Comparison of ENCODE assay signal across 15 cellular contexts in the genomic region with DNA sequence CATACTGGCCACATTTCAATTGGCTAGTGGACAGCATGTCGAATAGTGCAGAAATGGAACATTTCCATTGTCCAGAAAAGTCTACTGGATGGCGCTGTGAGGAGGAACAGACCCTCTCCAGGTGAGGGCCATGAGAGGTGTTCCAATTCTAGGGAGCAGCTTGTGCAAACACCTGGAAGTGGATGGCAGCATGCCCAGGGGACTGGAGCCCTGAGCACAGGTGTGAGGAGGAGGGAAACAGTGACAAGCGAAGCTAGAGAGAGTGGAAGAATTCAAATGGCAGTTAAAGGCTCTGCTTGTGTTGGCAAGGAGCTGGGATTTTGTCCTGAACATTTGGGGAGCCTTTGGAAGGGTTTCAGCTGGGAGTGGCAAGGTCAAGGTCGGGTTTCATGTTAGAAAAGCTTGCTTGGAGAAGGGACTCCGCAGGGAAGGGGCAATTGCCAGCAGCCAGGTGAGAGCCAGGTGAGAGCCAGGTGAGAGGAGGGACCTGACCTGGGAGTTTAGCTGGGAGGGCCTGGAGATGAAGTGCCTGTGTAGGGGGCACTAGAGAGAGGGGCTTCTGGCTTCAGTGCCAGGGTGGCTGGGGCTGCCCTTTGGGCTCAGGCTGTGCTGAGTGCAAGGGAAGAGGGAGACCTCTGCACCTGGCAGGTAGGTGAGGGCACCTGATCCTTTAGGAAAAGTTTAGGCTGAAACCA.
DNase-seq lines count a peak whose midpoint lies in the region; ATAC-seq, FAIRE-seq and TF ChIP-seq lines count a peak whose summit lies in the region.
"Had no signal": no experiment of that assay in that cellular context is flagged by ENCODE, and none has a peak within 500 bp of the region (broad histone marks: within the 10 kb centered on the region; RNA-seq: fewer than 3 reads in every experiment).

No MANE protein-coding gene starts in this region.

- no peak for TF ChIP-seq EP300 in H1 (IDR thresholded peaks at IDR 0.05; ENCODE audit: borderline replicate concordance in 1 of 2, low read depth in 2 of 2, low read length in 2 of 2)

- H2BK12ac ChIP-seq in H1 (ENCODE audit: low read depth, low read length), result peak overlapping the region; percentile 86; the same call in 1 of the 2 replicates

- H2BK20ac ChIP-seq in H1 (ENCODE audit: low read length), result peak overlapping the region; percentile 51; the same call in 1 of the 2 replicates

- H4K20me1 ChIP-seq in H1 (replicated peaks in 1 of 2; ENCODE audit: control insufficient read depth in 1 of 2, insufficient read depth in 2 of 2, low read length in 2 of 2), result no peaks in the 10 kb centered on the region

- H3K4me2 ChIP-seq in H1 (ENCODE audit: insufficient read depth in 1 of 2, low read depth in 2 of 2, low read length in 2 of 2), result no peak overlapping the region

- H3K27me3 Mint-ChIP-seq in activated CD8-positive, alpha-beta T cell treated with anti-CD3 and anti-CD28 coated beads, Interleukin-2, amount 10 ng/mL, durations not matched to agents 7 days and 5 days (ENCODE audit: low read depth), result peaks cover 6% of the 10 kb centered on the region

- no peak overlapping the region for H3K14ac ChIP-seq in H1 (ENCODE audit: insufficient read length)

- H2AK5ac ChIP-seq in H1 (ENCODE audit: low read depth, low read length), result 0 out of 2 replicates have a peak overlapping the region, but pooled peaks have one; percentile 26

- DNase-seq in NCI-H1092 treated with DMSO at 0.1 percent for 48 hours (lab: John Stamatoyannopoulos, UW) (peak; percentile 4), NCI-H1092 (lab: John Stamatoyannopoulos, UW) (no peak), NCI-H510A (lab: John Stamatoyannopoulos, UW) (peak; percentile 48), H1 (ENCODE audit: low read depth in 1 of 2, low spot score in 2 of 2) (no peak), superior temporal gyrus (ENCODE audit: extremely low spot score) (peak; percentile 18)
- no peak for DNase-seq in activated CD8-positive, alpha-beta T cell treated with anti-CD3 and anti-CD28 coated beads, Interleukin-2, amount 10 ng/mL, durations not matched to agents 7 days and 5 days
- DNase-seq: CD4-positive, alpha-beta memory T cell; naive thymus-derived CD8-positive, alpha-beta T cell; trophoblast cell had no signal

- no peak for TF ChIP-seq CTCF in H1 (IDR thresholded peaks at IDR 0.05; ENCODE audit: control extremely low read depth in 1 of 3, insufficient read depth in 1 of 3, low read depth in 1 of 3, low read length in 3 of 3)

- no peaks in the 10 kb centered on the region for H3K36me3 ChIP-seq in H1 (ENCODE audit: control insufficient read depth in 2 of 4, insufficient read depth in 4 of 4, low read length in 3 of 4)
- H3K36me3 ChIP-seq: ascending aorta had no signal

- H3K4me3 Mint-ChIP-seq in activated CD8-positive, alpha-beta T cell treated with anti-CD3 and anti-CD28 coated beads, Interleukin-2, amount 10 ng/mL, durations not matched to agents 7 days and 5 days, result no peak overlapping the region
- H3K4me3 Mint-ChIP-seq: CD4-positive, alpha-beta memory T cell had no signal

- H3K4me3 ChIP-seq in H1 (ENCODE audit: extremely low read depth in 1 of 4, insufficient read depth in 2 of 4, low read depth in 3 of 4, low read length in 4 of 4), result no peak overlapping the region
- H3K4me3 ChIP-seq: ascending aorta had no signal

- H3K18ac ChIP-seq in H1 (ENCODE audit: extremely low read depth, low read length), result no peak overlapping the region

- H4K91ac ChIP-seq in H1 (replicated peaks; ENCODE audit: insufficient read length, low read length), result peak overlapping the region; percentile 54

- no peak for TF ChIP-seq POLR2A in H1 (IDR thresholded peaks at IDR 0.05; ENCODE audit: control extremely low read depth in 1 of 2, low read depth in 2 of 2, low read length in 2 of 2)

- H3K4me1 Mint-ChIP-seq in activated CD8-positive, alpha-beta T cell treated with anti-CD3 and anti-CD28 coated beads, Interleukin-2, amount 10 ng/mL, durations not matched to agents 7 days and 5 days (ENCODE audit: low read depth), result peaks cover 11% of the 10 kb centered on the region

- H3K27ac ChIP-seq in H1 (ENCODE audit: low read depth, low read length), result no peak overlapping the region
- H3K27ac ChIP-seq: 22Rv1, ascending aorta, HL-60 had no signal

- H3K9me3 Mint-ChIP-seq in activated CD8-positive, alpha-beta T cell treated with anti-CD3 and anti-CD28 coated beads, Interleukin-2, amount 10 ng/mL, durations not matched to agents 7 days and 5 days (ENCODE audit: insufficient read depth), result no peaks in the 10 kb centered on the region
- H3K9me3 Mint-ChIP-seq: CD4-positive, alpha-beta memory T cell; naive thymus-derived CD8-positive, alpha-beta T cell had no signal

- H3K79me2 ChIP-seq in H1 (ENCODE audit: control insufficient read depth in 1 of 2, insufficient read depth in 2 of 2, low read length in 2 of 2), result no peaks in the 10 kb centered on the region

- H3K27me3 ChIP-seq in H1 (replicated peaks in 1 of 4; ENCODE audit: control insufficient read depth in 3 of 4, extremely low read depth in 1 of 4, insufficient read depth in 3 of 4, low read length in 3 of 4), result no peaks in the 10 kb centered on the region
- H3K27me3 ChIP-seq: ascending aorta had no signal

- no peak overlapping the region for H3K4ac ChIP-seq in H1 (replicated peaks; ENCODE audit: insufficient read length, low read depth, low read length)

- no peak overlapping the region for H3K27ac Mint-ChIP-seq in activated CD8-positive, alpha-beta T cell treated with anti-CD3 and anti-CD28 coated beads, Interleukin-2, amount 10 ng/mL, durations not matched to agents 7 days and 5 days

- H3K36me3 Mint-ChIP-seq in activated CD8-positive, alpha-beta T cell treated with anti-CD3 and anti-CD28 coated beads, Interleukin-2, amount 10 ng/mL, durations not matched to agents 7 days and 5 days (ENCODE audit: low read depth), result no peaks in the 10 kb centered on the region
- H3K36me3 Mint-ChIP-seq: CD4-positive, alpha-beta memory T cell; naive thymus-derived CD8-positive, alpha-beta T cell had no signal

- no peak for TF ChIP-seq RAD21 in H1 (IDR thresholded peaks at IDR 0.05 in 1 of 2, conservative IDR thresholded peaks at IDR 0.05 in 1 of 2; ENCODE audit: low read depth in 2 of 2, low read length in 2 of 2)

- no peak overlapping the region for H2AFZ ChIP-seq in H1 (ENCODE audit: low read length)

- H3K23me2 ChIP-seq in H1 (ENCODE audit: low read depth, low read length), result no peaks in the 10 kb centered on the region

- peak overlapping the region; percentile 83; the same call in 1 of the 2 replicates for H2BK15ac ChIP-seq in H1 (ENCODE audit: low read length)

- no peak overlapping the region; the same call in 1 of the 2 replicates for H4K8ac ChIP-seq in H1 (ENCODE audit: extremely low read depth, insufficient read depth, low read length)

- no peak overlapping the region for H3K23ac ChIP-seq in H1 (ENCODE audit: insufficient read length)

- H3K9ac ChIP-seq in H1 (replicated peaks in 1 of 4; ENCODE audit: extremely low read depth in 1 of 4, low read depth in 3 of 4, low read length in 3 of 4), result no peak overlapping the region

- CTCF ChIA-PET in H1 (lab: Charles Lee; ENCODE audit: partially characterized antibody), result interaction anchor here (0.7 to 11.4 kb wide), 33 partner anchors 10 to 437 kb away, joined by 3 to 156 read pairs (median 4); no protein-coding TSS in a partner anchor
- CTCF ChIA-PET in activated CD8-positive, alpha-beta T cell treated with anti-CD3 and anti-CD28 coated beads, Interleukin-2, amount 10 ng/mL, durations not matched to agents 7 days and 5 days (lab: Charles Lee), result interaction anchor here (1.4 to 8.1 kb wide), 2 partner anchors 352 to 354 kb away, joined by 4 to 216 read pairs; no protein-coding TSS in a partner anchor

- no peaks in the 10 kb centered on the region for H3K9me3 ChIP-seq in H1 (ENCODE audit: insufficient read depth in 2 of 2, low read depth in 1 of 2, low read length in 1 of 2)
- H3K9me3 ChIP-seq: ascending aorta had no signal

- H2BK5ac ChIP-seq in H1 (ENCODE audit: low read depth, low read length), result peak overlapping the region; percentile 40; the same call in 1 of the 2 replicates

- peak overlapping the region; percentile 36 for H2BK120ac ChIP-seq in H1 (replicated peaks; ENCODE audit: low read depth, low read length)

- H3K56ac ChIP-seq in H1 (replicated peaks; ENCODE audit: insufficient read length, low read depth, low read length), result no peak overlapping the region

- H3K4me1 ChIP-seq in H1 (replicated peaks in 1 of 4; ENCODE audit: control insufficient read depth in 3 of 4, insufficient read depth in 4 of 4, low read length in 3 of 4), result peaks cover 12 to 31% (median 15%) of the 10 kb centered on the region in 4 experiments

- FAIRE-seq in H1 (lab: Jason Lieb, UNC), result no peak
- FAIRE-seq: frontal cortex had no signal

- H4K5ac ChIP-seq in H1 (ENCODE audit: insufficient read length, low read depth, low read length), result no peak overlapping the region

- H3K79me1 ChIP-seq in H1 (ENCODE audit: low read depth, low read length), result no peaks in the 10 kb centered on the region

- ATAC-seq in activated CD8-positive, alpha-beta T cell treated with anti-CD3 and anti-CD28 coated beads, Interleukin-2, amount 10 ng/mL, durations not matched to agents 7 days and 5 days, result no peak
- ATAC-seq in HG03039 (IDR thresholded peaks at IDR 0.05; ENCODE audit: unreplicated experiment) (no peak), GM18868 (IDR thresholded peaks at IDR 0.05; ENCODE audit: unreplicated experiment) (no peak)
- ATAC-seq: naive thymus-derived CD8-positive, alpha-beta T cell had no signal

- POLR2A ChIA-PET in H1 (lab: Charles Lee; ENCODE audit: partially characterized antibody), result interaction anchor here (0.5 to 2.4 kb wide), 5 partner anchors 10 to 468 kb away, joined by 3 to 9 read pairs (median 4); a partner anchor contains a TSS
- POLR2A ChIA-PET in activated CD8-positive, alpha-beta T cell treated with anti-CD3 and anti-CD28 coated beads, Interleukin-2, amount 10 ng/mL, durations not matched to agents 7 days and 5 days (lab: Charles Lee), result no interaction called here

- 69% methylated on average over 5 of the region's 5 CpGs; no CpG with 5 or more reads in 1 of the 2 experiments for WGBS in H1 (ENCODE audit: extremely low coverage in 1 of 2, insufficient coverage in 1 of 2, insufficient read length in 1 of 2, insufficient replicate concordance in 2 of 2, low coverage in 1 of 2, low lambda C conversion rate in 2 of 2, missing lambda C conversion rate in 1 of 2), 2 experiments

TF ChIP-seq in H1, 55 proteins besides CTCF, POLR2A, EP300 and RAD21:
- TF ChIP-seq, protein P1, sequence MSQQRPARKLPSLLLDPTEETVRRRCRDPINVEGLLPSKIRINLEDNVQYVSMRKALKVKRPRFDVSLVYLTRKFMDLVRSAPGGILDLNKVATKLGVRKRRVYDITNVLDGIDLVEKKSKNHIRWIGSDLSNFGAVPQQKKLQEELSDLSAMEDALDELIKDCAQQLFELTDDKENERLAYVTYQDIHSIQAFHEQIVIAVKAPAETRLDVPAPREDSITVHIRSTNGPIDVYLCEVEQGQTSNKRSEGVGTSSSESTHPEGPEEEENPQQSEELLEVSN (IDR thresholded peaks at IDR 0.05), result peak; percentile 92
- TF ChIP-seq, protein P2, sequence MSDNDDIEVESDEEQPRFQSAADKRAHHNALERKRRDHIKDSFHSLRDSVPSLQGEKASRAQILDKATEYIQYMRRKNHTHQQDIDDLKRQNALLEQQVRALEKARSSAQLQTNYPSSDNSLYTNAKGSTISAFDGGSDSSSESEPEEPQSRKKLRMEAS (IDR thresholded peaks at IDR 0.05), result peak; percentile 77
- no peak for TF ChIP-seq YY1 (IDR thresholded peaks at IDR 0.05; ENCODE audit: low read depth, low read length)

Comparison
In these comparisons a context has a peak if more than half of its experiments do, and no peak if none do; other contexts are left out.
1. DNase-seq: peak in NCI-H1092 treated with DMSO at 0.1 percent for 48 hours (single experiment), NCI-H510A (single experiment) and superior temporal gyrus (single experiment); none in NCI-H1092 (single experiment), H1 (0 of 2) and activated CD8-positive, alpha-beta T cell treated with anti-CD3 and anti-CD28 coated beads, Interleukin-2, amount 10 ng/mL, durations not matched to agents 7 days and 5 days (single experiment).